1 cellular context compared by ENCODE assay signal in the genomic region with DNA sequence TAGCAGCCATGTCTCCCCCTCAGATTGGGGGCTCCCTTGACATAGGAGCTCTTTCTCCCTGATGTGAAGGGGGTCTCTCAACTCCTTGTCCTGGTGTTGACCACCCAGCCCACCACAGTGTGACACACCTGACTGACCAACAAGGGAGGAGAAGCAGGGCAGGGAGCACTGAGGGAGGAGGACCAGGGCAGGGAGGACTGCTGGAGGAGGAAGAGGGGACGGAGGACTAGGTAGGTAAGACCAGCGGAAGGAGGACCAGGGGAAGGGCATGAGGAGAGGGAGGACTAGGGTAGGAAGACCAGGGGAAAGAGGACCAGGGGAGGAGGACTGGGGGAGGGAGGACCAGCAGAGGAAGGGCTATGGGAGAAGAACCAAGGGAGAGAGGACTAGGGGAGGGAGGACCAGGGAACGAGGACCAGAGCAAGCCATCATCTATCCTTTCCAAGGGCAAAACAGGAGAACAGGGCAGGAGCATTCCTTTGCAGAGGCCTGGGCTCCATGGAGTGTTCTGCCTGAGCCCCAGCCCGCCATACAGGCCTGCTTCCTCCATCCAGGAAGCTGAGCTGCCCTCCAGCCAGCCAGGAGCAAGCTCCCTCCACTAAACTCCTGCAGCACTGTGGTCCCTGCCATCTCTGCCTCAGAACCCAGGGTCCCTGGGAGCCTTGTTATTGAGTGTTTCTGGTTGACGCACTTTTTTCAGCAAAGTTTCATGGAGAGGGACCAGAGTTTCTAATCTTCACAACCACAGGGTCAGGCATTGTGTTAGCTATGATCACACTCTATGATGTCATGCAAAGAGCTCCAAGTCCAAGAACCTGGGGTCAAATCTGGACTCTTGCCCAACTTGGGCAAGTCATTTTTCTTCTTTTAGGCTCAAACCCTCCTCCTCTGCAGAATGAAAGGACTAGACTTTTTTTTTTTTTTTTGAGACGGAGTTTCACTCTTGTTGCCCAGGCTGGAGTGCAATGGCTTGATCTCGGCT.
A peak's percentile ranks its signal among the peaks of the same experiment; 100 is the strongest.
TF ChIP-seq lines count a peak whose summit lies in the region.

No MANE protein-coding gene starts in this region.

TF ChIP-seq in K562, 482 proteins besides CTCF, POLR2A, EP300 and RAD21:
- TF ChIP-seq, protein P1, sequence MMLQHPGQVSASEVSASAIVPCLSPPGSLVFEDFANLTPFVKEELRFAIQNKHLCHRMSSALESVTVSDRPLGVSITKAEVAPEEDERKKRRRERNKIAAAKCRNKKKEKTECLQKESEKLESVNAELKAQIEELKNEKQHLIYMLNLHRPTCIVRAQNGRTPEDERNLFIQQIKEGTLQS (IDR thresholded peaks at IDR 0.05): peak; percentile 37; the same call in 1 of the 2 replicates
- TF ChIP-seq, protein P1 (CRISPR knock-in tag; conservative IDR thresholded peaks at IDR 0.05): no peak
- TF ChIP-seq ZNF263 (CRISPR knock-in tag; IDR thresholded peaks at IDR 0.05; ENCODE audit: borderline replicate concordance) (peak; percentile 97), MCM2 (IDR thresholded peaks at IDR 0.05; ENCODE audit: low read depth) (peak; percentile 24; the same call in 1 of the 2 replicates), COPS2 (conservative IDR thresholded peaks at IDR 0.05) (no peak), OTX1 (CRISPR knock-in tag; IDR thresholded peaks at IDR 0.05) (0 out of 2 replicates have a peak, but pooled peaks have one; percentile 4), ATF7 (IDR thresholded peaks at IDR 0.05) (peak; percentile 30; the same call in 1 of the 2 replicates), MAFF (IDR thresholded peaks at IDR 0.05; ENCODE audit: low read length) (no peak)
- TF ChIP-seq, protein P2, sequence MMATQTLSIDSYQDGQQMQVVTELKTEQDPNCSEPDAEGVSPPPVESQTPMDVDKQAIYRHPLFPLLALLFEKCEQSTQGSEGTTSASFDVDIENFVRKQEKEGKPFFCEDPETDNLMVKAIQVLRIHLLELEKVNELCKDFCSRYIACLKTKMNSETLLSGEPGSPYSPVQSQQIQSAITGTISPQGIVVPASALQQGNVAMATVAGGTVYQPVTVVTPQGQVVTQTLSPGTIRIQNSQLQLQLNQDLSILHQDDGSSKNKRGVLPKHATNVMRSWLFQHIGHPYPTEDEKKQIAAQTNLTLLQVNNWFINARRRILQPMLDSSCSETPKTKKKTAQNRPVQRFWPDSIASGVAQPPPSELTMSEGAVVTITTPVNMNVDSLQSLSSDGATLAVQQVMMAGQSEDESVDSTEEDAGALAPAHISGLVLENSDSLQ (IDR thresholded peaks at IDR 0.05): 0 out of 2 replicates have a peak, but pooled peaks have one; percentile 19
